In genomic region chr19:39480337-39481228, GRCh38 we compare ENCODE assay signal across 8 cellular contexts. TPM values are rescaled to one million over a fixed set of nuclear protein-coding genes. Genes with fewer than 3 reads are reported as not detected.
A peak's percentile ranks its signal among the peaks of the same experiment; 100 is the strongest.
DNase-seq lines count a peak whose midpoint lies in the region; ATAC-seq, FAIRE-seq and TF ChIP-seq lines count a peak whose summit lies in the region.

Gene TIMM50, plus strand, starts transcription at chr19:39480838. Its CDS starts 16 bp downstream, at chr19:39480854.

- H4K20me1 ChIP-seq in keratinocyte (ENCODE audit: control insufficient read depth, extremely low read depth, insufficient read depth, low read length) = no peaks in the 10 kb centered on the region

- H3K4me1 ChIP-seq in keratinocyte (ENCODE audit: control insufficient read depth, extremely low read depth, insufficient read depth, low read length) = peaks cover 16% of the 10 kb centered on the region

- DNase-seq in AG10803 (ENCODE audit: low read depth) (peak; percentile 89), NCI-H510A (lab: John Stamatoyannopoulos, UW) (peak; percentile 97), cerebellar cortex (ENCODE audit: low spot score) (peak; percentile 95), keratinocyte (ENCODE audit: low read depth, low spot score) (peak; percentile 83)
- peak; percentile 98 for DNase-seq in activated CD4-positive, CD25-positive, alpha-beta regulatory T cell treated with anti-CD3 and anti-CD28 coated beads, Interleukin-2, amount 50 U/mL, for 72 hours
- DNase-seq in stimulated activated CD4-positive, alpha-beta T cell treated with anti-CD3 and anti-CD28 coated beads, Interleukin-12 subunit alpha, Interleukin-12 subunit beta, amount 100 ng/mL, for 48 hours (ENCODE audit: low read depth in 2 of 3, low spot score in 1 of 3) = peak; percentile 95 to 99 (median 98)

- dilution Hi-C loops in keratinocyte (cut with MboI; ENCODE audit: extremely low pct_ligation_motif_present, low sequenced_read_pairs) = no loop called here

- H3K27ac ChIP-seq in keratinocyte (ENCODE audit: control insufficient read depth, insufficient read depth, low read length) = peak within 1 kb of the TSS; percentile 94

- peak; percentile 88 for TF ChIP-seq POLR2A in GM19099 (IDR thresholded peaks at IDR 0.05; ENCODE audit: extremely low read depth, insufficient read length, low read depth)

- FAIRE-seq in keratinocyte (lab: Jason Lieb, UNC) = peak; percentile 56

- TF ChIP-seq CTCF in AG10803 (conservative IDR thresholded peaks at IDR 0.05; ENCODE audit: low read length) (no peak), keratinocyte (optimal IDR thresholded peaks at IDR 0.05 in 1 of 3, IDR thresholded peaks at IDR 0.05 in 1 of 3, conservative IDR thresholded peaks at IDR 0.05 in 1 of 3; ENCODE audit: extremely low read depth in 1 of 3, insufficient read depth in 2 of 3, low read length in 3 of 3) (no peak)

- H3K4me3 ChIP-seq in AG10803 (ENCODE audit: low read length) (peak within 1 kb of the TSS; percentile 99), keratinocyte (ENCODE audit: control insufficient read depth in 2 of 3, extremely low read depth in 1 of 3, insufficient read depth in 2 of 3, low read depth in 1 of 3, low read length in 3 of 3) (peak within 1 kb of the TSS; percentile 81 to 89 (median 83))

- H3K9ac ChIP-seq in keratinocyte (ENCODE audit: control insufficient read depth, extremely low read depth, insufficient read depth, low read length) = peak within 1 kb of the TSS; percentile 99

- no peaks in the 10 kb centered on the region for H3K9me3 ChIP-seq in keratinocyte (ENCODE audit: control insufficient read depth, low read depth, low read length)

- no peaks in the 10 kb centered on the region for H3K9me1 ChIP-seq in keratinocyte (ENCODE audit: control insufficient read depth, extremely low read depth, insufficient read depth, low read length)

- H3K4me2 ChIP-seq in keratinocyte (ENCODE audit: control insufficient read depth, extremely low read depth, insufficient read depth, low read depth, low read length) = peak within 1 kb of the TSS; percentile 99

- peaks cover 24% of the 10 kb centered on the region for H3K79me2 ChIP-seq in keratinocyte (ENCODE audit: control insufficient read depth, insufficient read depth, low read length)

- peak within 1 kb of the TSS; percentile 95 for H2AFZ ChIP-seq in keratinocyte (ENCODE audit: control insufficient read depth, low read length)

- peak; percentile 67 for ATAC-seq in HG03378 (IDR thresholded peaks at IDR 0.05; ENCODE audit: unreplicated experiment)

- no peaks in the 10 kb centered on the region for H3K27me3 ChIP-seq in keratinocyte (ENCODE audit: control insufficient read depth, extremely low read depth, insufficient read depth, low read length)

- peaks cover 22 to 31% of the 10 kb centered on the region in 2 experiments for H3K36me3 ChIP-seq in keratinocyte (ENCODE audit: control insufficient read depth in 2 of 2, extremely low read depth in 1 of 2, insufficient read depth in 2 of 2, low read length in 2 of 2)

RNA-seq across cellular contexts. Expression of gene TIMM50, which starts in this region (rescaled TPM):
- polyA plus RNA-seq in keratinocyte = 71.6 to 91.5 TPM (median 85.5 TPM) in 3 replicates
- 70.1 TPM for polyA plus RNA-seq in keratinocyte (2011; ENCODE audit: low read depth)
- polyA plus RNA-seq in keratinocyte (2011; cell fraction: cytosol; rRNA removed) = 59.6 and 76.9 TPM in 2 replicates
- polyA plus RNA-seq in keratinocyte (2011; cell fraction: nucleus; rRNA removed) = 70.9 and 76.6 TPM in 2 replicates
- 68.5 and 89.8 TPM in 2 replicates for polyA plus RNA-seq in keratinocyte (2012; ENCODE audit: low replicate concordance)
- polyA minus RNA-seq in keratinocyte = 68.9 to 130 TPM (median 90.1 TPM) in 3 replicates
- polyA minus RNA-seq in keratinocyte (2011; cell fraction: cytosol; rRNA and poly(A)+ RNA removed) = 89.6 TPM
- polyA minus RNA-seq in keratinocyte (2011; cell fraction: nucleus; rRNA and poly(A)+ RNA removed) = 30.5 and 51.5 TPM in 2 replicates

Comparison
In these comparisons a context has a peak if more than half of its experiments do, and no peak if none do; other contexts are left out.
1. Peak in every context shown above with its lines: DNase-seq, ATAC-seq, H3K4me3 ChIP-seq and H3K27ac ChIP-seq.